In the genomic region with DNA sequence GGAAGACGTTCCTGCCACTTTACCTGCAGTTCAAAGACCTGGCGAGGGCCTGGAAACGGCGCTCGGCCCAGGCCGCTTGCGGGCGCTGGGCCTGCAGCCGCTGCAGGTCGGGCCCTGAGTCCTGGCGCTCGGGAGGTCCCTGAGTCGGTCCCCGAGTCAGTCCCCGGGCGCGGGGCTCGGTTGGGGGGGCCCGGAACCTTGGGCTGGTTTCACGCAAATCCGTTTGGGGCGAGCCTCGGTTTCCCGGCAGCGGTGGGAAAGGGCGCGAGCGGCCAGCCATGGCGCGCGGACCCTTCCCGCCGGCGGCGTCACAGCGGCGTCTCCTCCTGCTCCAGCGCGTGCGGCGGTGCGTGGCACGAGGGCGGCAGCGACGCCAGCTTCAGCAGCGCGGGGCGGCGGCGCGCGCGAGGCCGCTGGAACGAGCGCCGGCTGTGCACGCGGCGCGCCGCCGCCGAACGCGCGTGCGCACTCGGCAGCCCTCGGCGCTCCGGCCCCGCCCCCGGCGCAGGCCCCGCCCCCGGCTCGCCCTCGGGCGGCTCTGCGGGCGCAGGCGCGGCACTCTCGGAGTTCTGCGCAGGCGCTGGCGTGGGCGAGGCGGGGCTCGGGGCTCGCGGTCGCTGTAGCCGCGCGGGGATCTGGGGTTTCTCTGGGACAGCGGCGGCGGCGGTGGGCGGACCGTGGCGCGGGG, we compare ENCODE assay signal across 1 cellular context.
TF ChIP-seq lines count a peak whose summit lies in the region.

No MANE protein-coding gene starts in this region.

TF ChIP-seq in HepG2, 621 proteins besides CTCF, POLR2A, EP300 and RAD21 (continued from another document and continues in another):
- TF ChIP-seq, protein P1, sequence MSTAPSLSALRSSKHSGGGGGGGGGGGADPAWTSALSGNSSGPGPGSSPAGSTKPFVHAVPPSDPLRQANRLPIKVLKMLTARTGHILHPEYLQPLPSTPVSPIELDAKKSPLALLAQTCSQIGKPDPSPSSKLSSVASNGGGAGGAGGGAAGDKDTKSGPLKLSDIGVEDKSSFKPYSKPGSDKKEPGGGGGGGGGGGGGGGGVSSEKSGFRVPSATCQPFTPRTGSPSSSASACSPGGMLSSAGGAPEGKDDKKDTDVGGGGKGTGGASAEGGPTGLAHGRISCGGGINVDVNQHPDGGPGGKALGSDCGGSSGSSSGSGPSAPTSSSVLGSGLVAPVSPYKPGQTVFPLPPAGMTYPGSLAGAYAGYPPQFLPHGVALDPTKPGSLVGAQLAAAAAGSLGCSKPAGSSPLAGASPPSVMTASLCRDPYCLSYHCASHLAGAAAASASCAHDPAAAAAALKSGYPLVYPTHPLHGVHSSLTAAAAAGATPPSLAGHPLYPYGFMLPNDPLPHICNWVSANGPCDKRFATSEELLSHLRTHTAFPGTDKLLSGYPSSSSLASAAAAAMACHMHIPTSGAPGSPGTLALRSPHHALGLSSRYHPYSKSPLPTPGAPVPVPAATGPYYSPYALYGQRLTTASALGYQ (CRISPR knock-in tag; IDR thresholded peaks at IDR 0.05) = peak; percentile 68
- TF ChIP-seq, protein P2, sequence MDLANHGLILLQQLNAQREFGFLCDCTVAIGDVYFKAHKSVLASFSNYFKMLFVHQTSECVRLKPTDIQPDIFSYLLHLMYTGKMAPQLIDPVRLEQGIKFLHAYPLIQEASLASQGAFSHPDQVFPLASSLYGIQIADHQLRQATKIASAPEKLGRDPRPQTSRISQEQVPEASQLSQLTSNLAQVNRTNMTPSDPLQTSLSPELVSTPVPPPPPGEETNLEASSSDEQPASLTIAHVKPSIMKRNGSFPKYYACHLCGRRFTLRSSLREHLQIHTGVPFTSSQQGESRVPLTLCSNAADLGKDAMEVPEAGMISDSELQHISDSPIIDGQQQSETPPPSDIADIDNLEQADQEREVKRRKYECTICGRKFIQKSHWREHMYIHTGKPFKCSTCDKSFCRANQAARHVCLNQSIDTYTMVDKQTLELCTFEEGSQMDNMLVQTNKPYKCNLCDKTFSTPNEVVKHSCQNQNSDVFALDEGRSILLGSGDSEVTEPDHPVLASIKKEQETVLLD (CRISPR knock-in tag; IDR thresholded peaks at IDR 0.05; ENCODE audit: low read depth) = peak; percentile 94
- TF ChIP-seq, protein P3, sequence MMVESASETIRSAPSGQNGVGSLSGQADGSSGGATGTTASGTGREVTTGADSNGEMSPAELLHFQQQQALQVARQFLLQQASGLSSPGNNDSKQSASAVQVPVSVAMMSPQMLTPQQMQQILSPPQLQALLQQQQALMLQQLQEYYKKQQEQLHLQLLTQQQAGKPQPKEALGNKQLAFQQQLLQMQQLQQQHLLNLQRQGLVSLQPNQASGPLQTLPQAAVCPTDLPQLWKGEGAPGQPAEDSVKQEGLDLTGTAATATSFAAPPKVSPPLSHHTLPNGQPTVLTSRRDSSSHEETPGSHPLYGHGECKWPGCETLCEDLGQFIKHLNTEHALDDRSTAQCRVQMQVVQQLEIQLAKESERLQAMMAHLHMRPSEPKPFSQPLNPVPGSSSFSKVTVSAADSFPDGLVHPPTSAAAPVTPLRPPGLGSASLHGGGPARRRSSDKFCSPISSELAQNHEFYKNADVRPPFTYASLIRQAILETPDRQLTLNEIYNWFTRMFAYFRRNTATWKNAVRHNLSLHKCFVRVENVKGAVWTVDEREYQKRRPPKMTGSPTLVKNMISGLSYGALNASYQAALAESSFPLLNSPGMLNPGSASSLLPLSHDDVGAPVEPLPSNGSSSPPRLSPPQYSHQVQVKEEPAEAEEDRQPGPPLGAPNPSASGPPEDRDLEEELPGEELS (CRISPR knock-in tag; IDR thresholded peaks at IDR 0.05) = peak; percentile 41; the same call in 1 of the 2 replicates
- TF ChIP-seq, protein P4, sequence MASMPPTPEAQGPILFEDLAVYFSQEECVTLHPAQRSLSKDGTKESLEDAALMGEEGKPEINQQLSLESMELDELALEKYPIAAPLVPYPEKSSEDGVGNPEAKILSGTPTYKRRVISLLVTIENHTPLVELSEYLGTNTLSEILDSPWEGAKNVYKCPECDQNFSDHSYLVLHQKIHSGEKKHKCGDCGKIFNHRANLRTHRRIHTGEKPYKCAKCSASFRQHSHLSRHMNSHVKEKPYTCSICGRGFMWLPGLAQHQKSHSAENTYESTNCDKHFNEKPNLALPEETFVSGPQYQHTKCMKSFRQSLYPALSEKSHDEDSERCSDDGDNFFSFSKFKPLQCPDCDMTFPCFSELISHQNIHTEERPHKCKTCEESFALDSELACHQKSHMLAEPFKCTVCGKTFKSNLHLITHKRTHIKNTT (CRISPR knock-in tag; IDR thresholded peaks at IDR 0.05) = no peak
- TF ChIP-seq ARNT (IDR thresholded peaks at IDR 0.05) (no peak), ZNF329 (CRISPR knock-in tag; IDR thresholded peaks at IDR 0.05; ENCODE audit: low read depth) (peak; percentile 90), NFYC (CRISPR knock-in tag; IDR thresholded peaks at IDR 0.05) (peak; percentile 50; the same call in 1 of the 2 replicates), ZNF143 (CRISPR knock-in tag; IDR thresholded peaks at IDR 0.05) (no peak), YEATS2 (CRISPR knock-in tag; IDR thresholded peaks at IDR 0.05; ENCODE audit: borderline replicate concordance) (no peak; the same call in 1 of the 2 replicates), AKAP8 (CRISPR knock-in tag; IDR thresholded peaks at IDR 0.05) (no peak), SNRNP70 (IDR thresholded peaks at IDR 0.05; ENCODE audit: low read depth, low read length) (no peak), RFX5 (IDR thresholded peaks at IDR 0.05; ENCODE audit: low read depth, low read length) (no peak), ZNF225 (CRISPR knock-in tag; IDR thresholded peaks at IDR 0.05) (peak; percentile 91; the same call in 1 of the 2 replicates), ZBTB21 (CRISPR knock-in tag; IDR thresholded peaks at IDR 0.05) (no peak), IRX3 (CRISPR knock-in tag; IDR thresholded peaks at IDR 0.05; ENCODE audit: borderline replicate concordance, low read depth) (peak; percentile 96; the same call in 1 of the 2 replicates)
- TF ChIP-seq, protein P5, sequence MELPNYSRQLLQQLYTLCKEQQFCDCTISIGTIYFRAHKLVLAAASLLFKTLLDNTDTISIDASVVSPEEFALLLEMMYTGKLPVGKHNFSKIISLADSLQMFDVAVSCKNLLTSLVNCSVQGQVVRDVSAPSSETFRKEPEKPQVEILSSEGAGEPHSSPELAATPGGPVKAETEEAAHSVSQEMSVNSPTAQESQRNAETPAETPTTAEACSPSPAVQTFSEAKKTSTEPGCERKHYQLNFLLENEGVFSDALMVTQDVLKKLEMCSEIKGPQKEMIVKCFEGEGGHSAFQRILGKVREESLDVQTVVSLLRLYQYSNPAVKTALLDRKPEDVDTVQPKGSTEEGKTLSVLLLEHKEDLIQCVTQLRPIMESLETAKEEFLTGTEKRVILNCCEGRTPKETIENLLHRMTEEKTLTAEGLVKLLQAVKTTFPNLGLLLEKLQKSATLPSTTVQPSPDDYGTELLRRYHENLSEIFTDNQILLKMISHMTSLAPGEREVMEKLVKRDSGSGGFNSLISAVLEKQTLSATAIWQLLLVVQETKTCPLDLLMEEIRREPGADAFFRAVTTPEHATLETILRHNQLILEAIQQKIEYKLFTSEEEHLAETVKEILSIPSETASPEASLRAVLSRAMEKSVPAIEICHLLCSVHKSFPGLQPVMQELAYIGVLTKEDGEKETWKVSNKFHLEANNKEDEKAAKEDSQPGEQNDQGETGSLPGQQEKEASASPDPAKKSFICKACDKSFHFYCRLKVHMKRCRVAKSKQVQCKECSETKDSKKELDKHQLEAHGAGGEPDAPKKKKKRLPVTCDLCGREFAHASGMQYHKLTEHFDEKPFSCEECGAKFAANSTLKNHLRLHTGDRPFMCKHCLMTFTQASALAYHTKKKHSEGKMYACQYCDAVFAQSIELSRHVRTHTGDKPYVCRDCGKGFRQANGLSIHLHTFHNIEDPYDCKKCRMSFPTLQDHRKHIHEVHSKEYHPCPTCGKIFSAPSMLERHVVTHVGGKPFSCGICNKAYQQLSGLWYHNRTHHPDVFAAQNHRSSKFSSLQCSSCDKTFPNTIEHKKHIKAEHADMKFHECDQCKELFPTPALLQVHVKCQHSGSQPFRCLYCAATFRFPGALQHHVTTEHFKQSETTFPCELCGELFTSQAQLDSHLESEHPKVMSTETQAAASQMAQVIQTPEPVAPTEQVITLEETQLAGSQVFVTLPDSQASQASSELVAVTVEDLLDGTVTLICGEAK (IDR thresholded peaks at IDR 0.05) = no peak
- TF ChIP-seq, protein P5 (CRISPR knock-in tag; IDR thresholded peaks at IDR 0.05) = 0 out of 2 replicates have a peak, but pooled peaks have one; percentile 70
- TF ChIP-seq, protein P6, sequence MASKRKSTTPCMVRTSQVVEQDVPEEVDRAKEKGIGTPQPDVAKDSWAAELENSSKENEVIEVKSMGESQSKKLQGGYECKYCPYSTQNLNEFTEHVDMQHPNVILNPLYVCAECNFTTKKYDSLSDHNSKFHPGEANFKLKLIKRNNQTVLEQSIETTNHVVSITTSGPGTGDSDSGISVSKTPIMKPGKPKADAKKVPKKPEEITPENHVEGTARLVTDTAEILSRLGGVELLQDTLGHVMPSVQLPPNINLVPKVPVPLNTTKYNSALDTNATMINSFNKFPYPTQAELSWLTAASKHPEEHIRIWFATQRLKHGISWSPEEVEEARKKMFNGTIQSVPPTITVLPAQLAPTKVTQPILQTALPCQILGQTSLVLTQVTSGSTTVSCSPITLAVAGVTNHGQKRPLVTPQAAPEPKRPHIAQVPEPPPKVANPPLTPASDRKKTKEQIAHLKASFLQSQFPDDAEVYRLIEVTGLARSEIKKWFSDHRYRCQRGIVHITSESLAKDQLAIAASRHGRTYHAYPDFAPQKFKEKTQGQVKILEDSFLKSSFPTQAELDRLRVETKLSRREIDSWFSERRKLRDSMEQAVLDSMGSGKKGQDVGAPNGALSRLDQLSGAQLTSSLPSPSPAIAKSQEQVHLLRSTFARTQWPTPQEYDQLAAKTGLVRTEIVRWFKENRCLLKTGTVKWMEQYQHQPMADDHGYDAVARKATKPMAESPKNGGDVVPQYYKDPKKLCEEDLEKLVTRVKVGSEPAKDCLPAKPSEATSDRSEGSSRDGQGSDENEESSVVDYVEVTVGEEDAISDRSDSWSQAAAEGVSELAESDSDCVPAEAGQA (IDR thresholded peaks at IDR 0.05; ENCODE audit: low read depth) = 0 out of 2 replicates have a peak, but pooled peaks have one; percentile 16
- TF ChIP-seq, protein P6 (CRISPR knock-in tag; IDR thresholded peaks at IDR 0.05; ENCODE audit: borderline replicate concordance) = peak; percentile 94
- TF ChIP-seq, protein P7, sequence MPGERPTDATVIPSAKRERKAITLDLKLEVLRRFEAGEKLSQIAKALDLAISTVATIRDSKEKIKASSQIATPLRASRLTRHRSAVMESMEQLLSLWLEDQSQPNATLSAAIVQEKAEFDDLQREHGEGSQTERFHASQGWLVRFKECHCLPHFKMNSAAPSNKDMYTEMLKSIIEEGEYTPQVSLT (CRISPR knock-in tag; IDR thresholded peaks at IDR 0.05; ENCODE audit: borderline replicate concordance, low read depth) = peak; percentile 87; the same call in 1 of the 2 replicates
- TF ChIP-seq, protein P8, sequence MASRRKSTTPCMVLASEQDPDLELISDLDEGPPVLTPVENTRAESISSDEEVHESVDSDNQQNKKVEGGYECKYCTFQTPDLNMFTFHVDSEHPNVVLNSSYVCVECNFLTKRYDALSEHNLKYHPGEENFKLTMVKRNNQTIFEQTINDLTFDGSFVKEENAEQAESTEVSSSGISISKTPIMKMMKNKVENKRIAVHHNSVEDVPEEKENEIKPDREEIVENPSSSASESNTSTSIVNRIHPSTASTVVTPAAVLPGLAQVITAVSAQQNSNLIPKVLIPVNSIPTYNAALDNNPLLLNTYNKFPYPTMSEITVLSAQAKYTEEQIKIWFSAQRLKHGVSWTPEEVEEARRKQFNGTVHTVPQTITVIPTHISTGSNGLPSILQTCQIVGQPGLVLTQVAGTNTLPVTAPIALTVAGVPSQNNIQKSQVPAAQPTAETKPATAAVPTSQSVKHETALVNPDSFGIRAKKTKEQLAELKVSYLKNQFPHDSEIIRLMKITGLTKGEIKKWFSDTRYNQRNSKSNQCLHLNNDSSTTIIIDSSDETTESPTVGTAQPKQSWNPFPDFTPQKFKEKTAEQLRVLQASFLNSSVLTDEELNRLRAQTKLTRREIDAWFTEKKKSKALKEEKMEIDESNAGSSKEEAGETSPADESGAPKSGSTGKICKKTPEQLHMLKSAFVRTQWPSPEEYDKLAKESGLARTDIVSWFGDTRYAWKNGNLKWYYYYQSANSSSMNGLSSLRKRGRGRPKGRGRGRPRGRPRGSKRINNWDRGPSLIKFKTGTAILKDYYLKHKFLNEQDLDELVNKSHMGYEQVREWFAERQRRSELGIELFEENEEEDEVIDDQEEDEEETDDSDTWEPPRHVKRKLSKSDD (CRISPR knock-in tag; IDR thresholded peaks at IDR 0.05; ENCODE audit: low read depth) = peak; percentile 59; the same call in 1 of the 2 replicates
